8 cellular contexts compared by ENCODE assay signal in genomic region chr3:129824926-129825541, GRCh38.
DNase-seq lines count a peak whose midpoint lies in the region; ATAC-seq and TF ChIP-seq lines count a peak whose summit lies in the region.

No MANE protein-coding gene starts in this region.

- H3K27me3 ChIP-seq in cardiac muscle cell (no peaks in the 10 kb centered on the region), RWPE2 (ENCODE audit: insufficient read depth, poor library complexity, severe bottlenecking) (no peaks in the 10 kb centered on the region), ascending aorta (no peaks in the 10 kb centered on the region), iPS DF 6.9 (ENCODE audit: control insufficient read depth, insufficient read depth, low read length) (no peaks in the 10 kb centered on the region)

- no peaks in the 10 kb centered on the region for H3K9me3 ChIP-seq in cardiac muscle cell (ENCODE audit: low read depth)
- H3K9me3 ChIP-seq in RWPE2 (ENCODE audit: severe bottlenecking): no peaks in the 10 kb centered on the region
- no peaks in the 10 kb centered on the region for H3K9me3 ChIP-seq in ascending aorta
- H3K9me3 ChIP-seq in iPS DF 6.9 (ENCODE audit: control insufficient read depth, insufficient read depth, low read length): no peaks in the 10 kb centered on the region

- H3K4me3 ChIP-seq in cardiac muscle cell: no peak overlapping the region
- no peak overlapping the region for H3K4me3 ChIP-seq in RWPE2 (ENCODE audit: severe bottlenecking)
- no peak overlapping the region for H3K4me3 ChIP-seq in ascending aorta
- no peak overlapping the region for H3K4me3 ChIP-seq in iPS DF 6.9 (ENCODE audit: low read length)

- H3K27ac ChIP-seq in cardiac muscle cell: no peak overlapping the region
- no peak overlapping the region for H3K27ac ChIP-seq in RWPE2 (ENCODE audit: poor library complexity, severe bottlenecking)
- H3K27ac ChIP-seq in ascending aorta: no peak overlapping the region
- H3K27ac ChIP-seq in iPS DF 6.9 (ENCODE audit: low read length): no peak overlapping the region

- no CpG with 5 or more reads among the region's 3 CpGs for WGBS in iPS DF 6.9 (ENCODE audit: insufficient coverage, insufficient read length)

- H3K4me1 ChIP-seq in cardiac muscle cell (ENCODE audit: low read depth): no peaks in the 10 kb centered on the region
- peaks cover 3% of the 10 kb centered on the region for H3K4me1 ChIP-seq in RWPE2 (ENCODE audit: insufficient read depth, poor library complexity, severe bottlenecking)
- no peaks in the 10 kb centered on the region for H3K4me1 ChIP-seq in ascending aorta
- no peaks in the 10 kb centered on the region for H3K4me1 ChIP-seq in iPS DF 6.9 (ENCODE audit: control insufficient read depth, insufficient read depth, low read length)

- DNase-seq in cardiac muscle cell (ENCODE audit: low read depth in 1 of 2, low spot score in 1 of 2) (peak; percentile 54 to 67), cardiac septum (ENCODE audit: low spot score) (no peak), Kasumi-1 (lab: John Stamatoyannopoulos, UW) (peak; percentile 35 to 69), RWPE2 (ENCODE audit: low spot score) (no peak), ascending aorta (ENCODE audit: low spot score in 2 of 2) (no peak), iPS DF 6.9 (ENCODE audit: low read depth, low spot score) (peak; percentile 48)
- peak; percentile 26 for DNase-seq in stimulated activated CD4-positive, alpha-beta T cell treated with anti-CD3 and anti-CD28 coated beads, Interleukin-1b, Interleukin-23, amount 100 ng/mL, for 48 hours

- ATAC-seq in RWPE2 (ENCODE audit: low read depth) (peak; percentile 59; the same call in 1 of the 3 replicates), GM21381 (IDR thresholded peaks at IDR 0.05; ENCODE audit: unreplicated experiment) (no peak)

- peaks cover 6% of the 10 kb centered on the region for H3K36me3 ChIP-seq in cardiac muscle cell
- peaks cover 17% of the 10 kb centered on the region for H3K36me3 ChIP-seq in RWPE2 (ENCODE audit: low read depth)
- H3K36me3 ChIP-seq in ascending aorta: peaks cover 0 to 5% of the 10 kb centered on the region in 2 donors
- no peaks in the 10 kb centered on the region for H3K36me3 ChIP-seq in iPS DF 6.9 (ENCODE audit: control insufficient read depth, insufficient read depth, low read length)

- intact Hi-C loops in cardiac septum (cut with DNase I): loop anchor here (2.0 to 5.0 kb wide), 4 partner anchors 67 to 334 kb away; partner anchors contain the start of gene TMCC1
- intact Hi-C loops in ascending aorta (cut with DNase I): loop anchor here (1.0 to 5.0 kb wide), 2 partner anchors 107 to 175 kb away; no protein-coding TSS in a partner anchor

- TF ChIP-seq CTCF in cardiac muscle cell (IDR thresholded peaks at IDR 0.05; ENCODE audit: low read depth, low read length): peak; percentile 54
- peak; percentile 91 for TF ChIP-seq CTCF in RWPE2 (IDR thresholded peaks at IDR 0.05; ENCODE audit: poor library complexity, severe bottlenecking)
- TF ChIP-seq CTCF in ascending aorta (IDR thresholded peaks at IDR 0.05): peak; percentile 41 to 63 (median 63)

Comparison
In these comparisons a context has a peak if more than half of its experiments do, and no peak if none do; other contexts are left out.
1. DNase-seq: peak in cardiac muscle cell (2 of 2), Kasumi-1 (2 of 2), iPS DF 6.9 (single experiment) and stimulated activated CD4-positive, alpha-beta T cell treated with anti-CD3 and anti-CD28 coated beads, Interleukin-1b, Interleukin-23, amount 100 ng/mL, for 48 hours (single experiment); none in cardiac septum (single experiment), RWPE2 (single experiment) and ascending aorta (0 of 2).
2. Peak in every context shown above with its lines, with median percentiles within 50 percentile points of each other: CTCF ChIP-seq.